16 cellular contexts compared by ENCODE assay signal in the genomic region with DNA sequence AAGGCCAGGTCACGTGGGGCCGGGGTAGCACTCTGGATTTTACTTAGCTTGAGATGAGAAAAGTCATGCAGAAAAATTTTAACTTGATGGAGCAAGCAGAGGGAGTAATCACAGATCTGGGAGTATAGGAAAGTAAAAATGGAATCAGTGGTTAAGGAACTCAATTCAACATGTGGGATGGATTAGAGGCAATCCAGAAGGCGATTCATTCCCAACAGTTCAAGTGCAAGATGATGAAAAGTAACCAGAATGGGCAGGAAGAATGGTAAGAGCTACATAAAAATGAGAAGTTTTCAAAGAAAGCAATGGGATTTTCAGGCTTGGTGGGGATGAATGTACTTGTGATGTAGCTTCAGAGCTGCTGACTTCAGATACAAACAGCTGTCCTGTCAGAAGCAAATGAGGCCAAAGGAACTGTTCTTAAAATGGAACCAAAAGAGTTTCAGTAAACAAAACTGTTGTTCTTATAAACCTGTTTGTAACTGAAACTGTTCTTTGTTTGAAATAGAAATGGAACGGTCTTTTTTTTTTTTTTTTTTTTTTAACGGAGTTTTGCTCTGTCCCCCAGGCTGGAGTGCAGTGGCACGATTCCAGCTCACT. TPM values are rescaled to one million over a fixed set of nuclear protein-coding genes. Genes with fewer than 3 reads are reported as not detected.
A peak's percentile ranks its signal among the peaks of the same experiment; 100 is the strongest.
DNase-seq lines count a peak whose midpoint lies in the region; ATAC-seq, FAIRE-seq and TF ChIP-seq lines count a peak whose summit lies in the region.
"Had no signal": no experiment of that assay in that cellular context is flagged by ENCODE, and none has a peak within 500 bp of the region (broad histone marks: within the 10 kb centered on the region; RNA-seq: fewer than 3 reads in every experiment).

No MANE protein-coding gene starts in this region.

- H3K27ac ChIP-seq in caudate nucleus (ENCODE audit: low read depth, low read length), result no peak overlapping the region
- H3K27ac ChIP-seq: BLaER1 treated with 17β-estradiol and CSF1 and Interleukin-3, amounts not matched to agents 10 nM and 100 nM; sigmoid colon had no signal

- peak; percentile 51 for FAIRE-seq in GM12891 (lab: Jason Lieb, UNC)
- FAIRE-seq: bronchial epithelial cell, G401.6 had no signal

- DNase-seq in GM12891 (ENCODE audit: insufficient read length, low spot score) (no peak), myocyte (ENCODE audit: low read depth) (peak; percentile 13), NCI-H2196 (lab: John Stamatoyannopoulos, UW; ENCODE audit: unreplicated experiment) (no peak), NCI-H1048 (lab: John Stamatoyannopoulos, UW) (no peak), caudate nucleus (lab: John Stamatoyannopoulos, UW) (no peak)
- DNase-seq: activated CD4-positive, alpha-beta T cell treated with anti-CD3 and anti-CD28 coated beads, Interleukin-2, amount 50 U/mL, for 48 hours; activated gamma-delta T cell; nephron progenitor cell; PC-3; sigmoid colon had no signal

- TF ChIP-seq POLR2A in GM12891 (IDR thresholded peaks at IDR 0.05; ENCODE audit: low read depth, low read length), result no peak

- ATAC-seq in GM21360 (IDR thresholded peaks at IDR 0.05; ENCODE audit: unreplicated experiment), result peak; percentile 44
- ATAC-seq in HG03565 (IDR thresholded peaks at IDR 0.05; ENCODE audit: unreplicated experiment), result peak; percentile 39
- ATAC-seq in HG03139 (IDR thresholded peaks at IDR 0.05; ENCODE audit: unreplicated experiment), result no peak
- ATAC-seq: PC-3 had no signal

TF ChIP-seq in GM12891, 5 proteins besides CTCF, POLR2A, EP300 and RAD21:
- no peak for TF ChIP-seq SPI1 (IDR thresholded peaks at IDR 0.05; ENCODE audit: low read depth, low read length)
- TF ChIP-seq TAF1 (IDR thresholded peaks at IDR 0.05; ENCODE audit: low read depth, low read length), result no peak
- no peak for TF ChIP-seq POLR2AphosphoS5 (IDR thresholded peaks at IDR 0.05; ENCODE audit: low read depth, low read length)
- no peak for TF ChIP-seq POU2F2 (IDR thresholded peaks at IDR 0.05; ENCODE audit: low read depth, low read length)
- no peak for TF ChIP-seq PAX5 (IDR thresholded peaks at IDR 0.05; ENCODE audit: insufficient read depth, low read length, severe bottlenecking)

RNA-seq across cellular contexts. Expression of a gene that starts 5.6 kb away (rescaled TPM):
- 11.5 TPM for polyA plus RNA-seq in GM12891 (2012; ENCODE audit: low read depth, missing spikeins)
- total RNA-seq in myocyte, result 23.7 and 29.0 TPM in 2 replicates
- 15.8 TPM for polyA plus RNA-seq in myocyte (2012)

RNA-seq across cellular contexts. Expression of a gene that starts 10.4 kb away (rescaled TPM):
- 22.7 TPM for polyA plus RNA-seq in GM12891 (2012; ENCODE audit: low read depth, missing spikeins)
- 75.6 and 80.3 TPM in 2 replicates for total RNA-seq in myocyte
- polyA plus RNA-seq in myocyte (2012), result 64.3 TPM
